ENCODE assay signal across 8 cellular contexts in genomic region chr6:145814501-145815350, GRCh38. TPM values are rescaled to one million over a fixed set of nuclear protein-coding genes. Genes with fewer than 3 reads are reported as not detected.
A peak's percentile ranks its signal among the peaks of the same experiment; 100 is the strongest.
DNase-seq lines count a peak whose midpoint lies in the region; ATAC-seq and TF ChIP-seq lines count a peak whose summit lies in the region.

A gene with protein sequence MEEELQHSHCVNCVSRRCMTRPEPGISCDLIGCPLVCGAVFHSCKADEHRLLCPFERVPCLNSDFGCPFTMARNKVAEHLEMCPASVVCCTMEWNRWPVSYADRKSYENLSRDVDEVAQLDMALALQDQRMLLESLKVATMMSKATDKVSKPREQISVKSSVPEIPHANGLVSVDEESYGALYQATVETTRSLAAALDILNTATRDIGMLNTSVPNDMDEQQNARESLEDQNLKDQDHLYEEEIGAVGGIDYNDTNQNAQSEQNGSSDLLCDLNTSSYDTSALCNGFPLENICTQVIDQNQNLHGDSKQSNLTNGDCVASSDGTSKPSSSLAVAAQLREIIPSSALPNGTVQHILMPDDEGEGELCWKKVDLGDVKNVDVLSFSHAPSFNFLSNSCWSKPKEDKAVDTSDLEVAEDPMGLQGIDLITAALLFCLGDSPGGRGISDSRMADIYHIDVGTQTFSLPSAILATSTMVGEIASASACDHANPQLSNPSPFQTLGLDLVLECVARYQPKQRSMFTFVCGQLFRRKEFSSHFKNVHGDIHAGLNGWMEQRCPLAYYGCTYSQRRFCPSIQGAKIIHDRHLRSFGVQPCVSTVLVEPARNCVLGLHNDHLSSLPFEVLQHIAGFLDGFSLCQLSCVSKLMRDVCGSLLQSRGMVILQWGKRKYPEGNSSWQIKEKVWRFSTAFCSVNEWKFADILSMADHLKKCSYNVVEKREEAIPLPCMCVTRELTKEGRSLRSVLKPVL (minus strand): TSS chr6:145814795. CDS start chr6:145806405, 8,390 bp downstream.

- POLR2A ChIA-PET in CD4-positive, alpha-beta T cell (lab: Charles Lee) = interaction anchor here (0.9 to 3.4 kb wide), 8 partner anchors 9 to 1971 kb away, joined by 3 to 60 read pairs (median 4); partner anchors contain the start of genes EPM2A, LTV1 and SHPRH
- POLR2A ChIA-PET in activated CD8-positive, alpha-beta T cell treated with anti-CD3 and anti-CD28 coated beads, Interleukin-2, amount 10 ng/mL, durations not matched to agents 7 days and 5 days (lab: Charles Lee) = interaction anchor here (0.8 to 3.6 kb wide), 7 partner anchors 9 to 150 kb away, joined by 3 to 46 read pairs (median 11); partner anchors contain the start of genes EPM2A and SHPRH

- H3K9me3 ChIP-seq in CD4-positive, alpha-beta T cell (ENCODE audit: control insufficient read depth, low read length) = no peaks in the 10 kb centered on the region

- no peaks in the 10 kb centered on the region for H3K9me3 Mint-ChIP-seq in CD4-positive, alpha-beta T cell
- no peaks in the 10 kb centered on the region for H3K9me3 Mint-ChIP-seq in activated CD8-positive, alpha-beta T cell treated with anti-CD3 and anti-CD28 coated beads, Interleukin-2, amount 10 ng/mL, durations not matched to agents 7 days and 5 days (ENCODE audit: insufficient read depth)

- intact Hi-C loops in CD4-positive, alpha-beta T cell (cut with DNase I, micrococcal nuclease) = loop anchor here (2.0 to 10.0 kb wide), 6 partner anchors 78 to 1720 kb away; partner anchors contain the start of genes EPM2A (in 1 of the 2), SF3B5 (in 1 of the 2), SHPRH (in 1 of the 2) and STXBP5 (in 1 of the 2)

- peaks cover 8% of the 10 kb centered on the region for H3K36me3 Mint-ChIP-seq in CD4-positive, alpha-beta T cell (ENCODE audit: low read depth)
- H3K36me3 Mint-ChIP-seq in activated CD8-positive, alpha-beta T cell treated with anti-CD3 and anti-CD28 coated beads, Interleukin-2, amount 10 ng/mL, durations not matched to agents 7 days and 5 days (ENCODE audit: low read depth) = peaks cover 8% of the 10 kb centered on the region

- H3K27me3 ChIP-seq in CD4-positive, alpha-beta T cell (ENCODE audit: control insufficient read depth, insufficient read depth, low read length) = no peaks in the 10 kb centered on the region

- H3K27ac ChIP-seq in CD4-positive, alpha-beta T cell (ENCODE audit: low read depth, low read length) = peak within 1 kb of the TSS; percentile 68

- peak; percentile 87 for ATAC-seq in CD4-positive, alpha-beta T cell (ENCODE audit: poor library complexity)
- peak; percentile 87 for ATAC-seq in GM19397 (IDR thresholded peaks at IDR 0.05; ENCODE audit: unreplicated experiment)
- ATAC-seq in HG03565 (IDR thresholded peaks at IDR 0.05; ENCODE audit: unreplicated experiment) = peak; percentile 59
- peak; percentile 92 for ATAC-seq in activated CD8-positive, alpha-beta T cell treated with anti-CD3 and anti-CD28 coated beads, Interleukin-2, amount 10 ng/mL, durations not matched to agents 7 days and 5 days

- no peak for TF ChIP-seq CTCF in CD4-positive, alpha-beta T cell (IDR thresholded peaks at IDR 0.05)

- H3K27ac Mint-ChIP-seq in CD4-positive, alpha-beta T cell = peak within 1 kb of the TSS; percentile 94
- H3K27ac Mint-ChIP-seq in activated CD8-positive, alpha-beta T cell treated with anti-CD3 and anti-CD28 coated beads, Interleukin-2, amount 10 ng/mL, durations not matched to agents 7 days and 5 days = peak within 1 kb of the TSS; percentile 94

- peaks cover 68% of the 10 kb centered on the region for H3K4me1 Mint-ChIP-seq in CD4-positive, alpha-beta T cell (ENCODE audit: low read depth)
- H3K4me1 Mint-ChIP-seq in activated CD8-positive, alpha-beta T cell treated with anti-CD3 and anti-CD28 coated beads, Interleukin-2, amount 10 ng/mL, durations not matched to agents 7 days and 5 days (ENCODE audit: low read depth) = peaks cover 21% of the 10 kb centered on the region

- H3K27me3 Mint-ChIP-seq in CD4-positive, alpha-beta T cell = no peaks in the 10 kb centered on the region
- no peaks in the 10 kb centered on the region for H3K27me3 Mint-ChIP-seq in activated CD8-positive, alpha-beta T cell treated with anti-CD3 and anti-CD28 coated beads, Interleukin-2, amount 10 ng/mL, durations not matched to agents 7 days and 5 days (ENCODE audit: low read depth)

- peak; percentile 72 to 91 (median 82) for DNase-seq in CD4-positive, alpha-beta T cell
- DNase-seq in NCI-H748 treated with DMSO at 0.1 percent for 48 hours (lab: John Stamatoyannopoulos, UW) (peak; percentile 68), medulla oblongata (ENCODE audit: extremely low spot score) (peak; percentile 92)
- DNase-seq in activated CD8-positive, alpha-beta T cell treated with anti-CD3 and anti-CD28 coated beads, Interleukin-2, amount 10 ng/mL, durations not matched to agents 7 days and 5 days = peak; percentile 87
- peak; percentile 89 for DNase-seq in effector CD8-positive, alpha-beta T cell (lab: John Stamatoyannopoulos, UW)
- peak; percentile 73 for DNase-seq in stimulated activated CD8-positive, alpha-beta memory T cell treated with anti-CD3 and anti-CD28 coated beads, Interleukin-12 subunit alpha, Interleukin-12 subunit beta, amount 100 ng/mL, for 1 hour (ENCODE audit: low read depth)

- peak within 1 kb of the TSS; percentile 98 for H3K4me3 Mint-ChIP-seq in CD4-positive, alpha-beta T cell
- H3K4me3 Mint-ChIP-seq in activated CD8-positive, alpha-beta T cell treated with anti-CD3 and anti-CD28 coated beads, Interleukin-2, amount 10 ng/mL, durations not matched to agents 7 days and 5 days = peak within 1 kb of the TSS; percentile 94

- CTCF ChIA-PET in CD4-positive, alpha-beta T cell (lab: Charles Lee) = interaction anchor here (0.6 to 1.2 kb wide), 2 partner anchors 79 to 83 kb away, joined by 3 read pairs; no protein-coding TSS in a partner anchor
- CTCF ChIA-PET in activated CD8-positive, alpha-beta T cell treated with anti-CD3 and anti-CD28 coated beads, Interleukin-2, amount 10 ng/mL, durations not matched to agents 7 days and 5 days (lab: Charles Lee) = interaction anchor here (1.1 to 2.6 kb wide), 9 partner anchors 9 to 150 kb away, joined by 3 to 9 read pairs (median 5); partner anchors contain the start of genes EPM2A and SHPRH

RNA-seq across cellular contexts. Expression of the gene that starts here (rescaled TPM):
- total RNA-seq in CD4-positive, alpha-beta T cell = 1 to 10 TPM; 1.3 to 1.4 TPM
- total RNA-seq in activated CD8-positive, alpha-beta T cell treated with anti-CD3 and anti-CD28 coated beads, Interleukin-2, amount 10 ng/mL, durations not matched to agents 7 days and 5 days = 1 to 10 TPM; 3.5 to 4.1 TPM

Comparison
In these comparisons a context has a peak if more than half of its experiments do, and no peak if none do; other contexts are left out.
1. Peak in every context shown above with its lines: DNase-seq, ATAC-seq and H3K27ac ChIP-seq.